ENCODE assay signal across 25 cellular contexts in genomic region chr2:68936889-68937288, GRCh38. TPM values are rescaled to one million over a fixed set of nuclear protein-coding genes. Genes with fewer than 3 reads are reported as not detected.
DNase-seq lines count a peak whose midpoint lies in the region; ATAC-seq, FAIRE-seq and TF ChIP-seq lines count a peak whose summit lies in the region.
"Had no signal": no experiment of that assay in that cellular context is flagged by ENCODE, and none has a peak within 500 bp of the region (broad histone marks: within the 10 kb centered on the region; RNA-seq: fewer than 3 reads in every experiment).

No MANE protein-coding gene starts in this region.

- no peak overlapping the region for H3K27ac Mint-ChIP-seq in natural killer cell treated with Interleukin-12 subunit alpha and Interleukin-12 subunit beta and Interleukin-15 and Interleukin-18, amount 100 ng/mL, for 72 hours
- no peak overlapping the region for H3K27ac Mint-ChIP-seq in stimulated activated naive CD8-positive, alpha-beta T cell treated with anti-CD3 and anti-CD28 coated beads, Interleukin-15, amount 100 ng/mL, for 72 hours
- H3K27ac Mint-ChIP-seq: activated CD4-positive, alpha-beta memory T cell treated with anti-CD3 and anti-CD28 coated beads for 36 hours; CD4-positive, CD25-positive, alpha-beta regulatory T cell; natural killer cell had no signal

- H3K27ac ChIP-seq in mammary epithelial cell (ENCODE audit: insufficient read depth, low read depth, low read length) (peak overlapping the region; percentile 59), left lung (no peak overlapping the region)
- no peak overlapping the region for H3K27ac ChIP-seq in effector memory CD4-positive, alpha-beta T cell (ENCODE audit: insufficient read depth, low read length, poor library complexity, severe bottlenecking)
- H3K27ac ChIP-seq: hepatocyte, parathyroid adenoma, WERI-Rb-1 had no signal

- H3K4me3 Mint-ChIP-seq in natural killer cell treated with Interleukin-12 subunit alpha and Interleukin-12 subunit beta and Interleukin-15 and Interleukin-18, amount 100 ng/mL, for 72 hours: no peak overlapping the region
- H3K4me3 Mint-ChIP-seq in stimulated activated naive CD8-positive, alpha-beta T cell treated with anti-CD3 and anti-CD28 coated beads, Interleukin-15, amount 100 ng/mL, for 72 hours: no peak overlapping the region
- H3K4me3 Mint-ChIP-seq: activated CD4-positive, alpha-beta memory T cell treated with anti-CD3 and anti-CD28 coated beads for 36 hours; CD4-positive, CD25-positive, alpha-beta regulatory T cell; natural killer cell had no signal

- WGBS in mammary epithelial cell (ENCODE audit: low coverage, missing lambda C conversion rate): 0% methylated on average over 1 of the region's 1 CpG

- H3K4me3 ChIP-seq in mammary epithelial cell (replicated peaks in 1 of 3; ENCODE audit: insufficient read depth in 1 of 3, low read depth in 2 of 3, low read length in 3 of 3) (no peak overlapping the region), left lung (no peak overlapping the region)
- no peak overlapping the region for H3K4me3 ChIP-seq in effector memory CD4-positive, alpha-beta T cell (ENCODE audit: insufficient read depth, low read depth, low read length, poor library complexity, severe bottlenecking)
- H3K4me3 ChIP-seq: hepatocyte, SJSA1 had no signal

- ATAC-seq in left lung: peak; percentile 61
- no peak for ATAC-seq in natural killer cell treated with Interleukin-12 subunit alpha and Interleukin-12 subunit beta and Interleukin-15 and Interleukin-18, amount 100 ng/mL, for 72 hours
- no peak for ATAC-seq in stimulated activated naive CD8-positive, alpha-beta T cell treated with anti-CD3 and anti-CD28 coated beads, Interleukin-15, amount 100 ng/mL, for 72 hours
- ATAC-seq: natural killer cell had no signal

- no peaks in the 10 kb centered on the region for H3K4me1 Mint-ChIP-seq in natural killer cell treated with Interleukin-12 subunit alpha and Interleukin-12 subunit beta and Interleukin-15 and Interleukin-18, amount 100 ng/mL, for 72 hours (ENCODE audit: low read depth in 2 of 2)
- H3K4me1 Mint-ChIP-seq in stimulated activated naive CD8-positive, alpha-beta T cell treated with anti-CD3 and anti-CD28 coated beads, Interleukin-15, amount 100 ng/mL, for 72 hours: no peaks in the 10 kb centered on the region
- H3K4me1 Mint-ChIP-seq: CD4-positive, CD25-positive, alpha-beta regulatory T cell; natural killer cell had no signal

- H3K9me3 ChIP-seq in mammary epithelial cell (replicated peaks; ENCODE audit: insufficient read depth, low read length): no peaks in the 10 kb centered on the region
- peaks cover 0 to 2% of the 10 kb centered on the region in 2 donors for H3K9me3 ChIP-seq in left lung
- H3K9me3 ChIP-seq in effector memory CD4-positive, alpha-beta T cell (ENCODE audit: control insufficient read depth, low read length): no peaks in the 10 kb centered on the region
- H3K9me3 ChIP-seq: SJSA1 had no signal

- TF ChIP-seq CTCF in mammary epithelial cell (conservative IDR thresholded peaks at IDR 0.05 in 1 of 2, IDR thresholded peaks at IDR 0.05 in 1 of 2; ENCODE audit: extremely low read depth in 1 of 2, insufficient read depth in 1 of 2, low read depth in 1 of 2, low read length in 2 of 2) (no peak), left lung (IDR thresholded peaks at IDR 0.05) (no peak)

- CTCF ChIA-PET in mammary epithelial cell (lab: Charles Lee; ENCODE audit: low non-redundant PET): interaction anchor here (0.5 to 0.6 kb wide), 2 partner anchors 58 to 193 kb away, joined by 3 to 4 read pairs; no protein-coding TSS in a partner anchor

- H3K36me3 ChIP-seq in mammary epithelial cell (ENCODE audit: insufficient read depth, low read length) (no peaks in the 10 kb centered on the region), left lung (no peaks in the 10 kb centered on the region)
- no peaks in the 10 kb centered on the region for H3K36me3 ChIP-seq in effector memory CD4-positive, alpha-beta T cell (ENCODE audit: control insufficient read depth, insufficient read depth, low read length)
- H3K36me3 ChIP-seq: SJSA1, WERI-Rb-1 had no signal

- H2AFZ ChIP-seq in mammary epithelial cell (ENCODE audit: low read depth, low read length): peak overlapping the region; percentile 70
- H2AFZ ChIP-seq: hepatocyte, parathyroid adenoma had no signal

- no peak overlapping the region for H3K9ac ChIP-seq in mammary epithelial cell (ENCODE audit: insufficient read depth, low read length)
- H3K9ac ChIP-seq: parathyroid adenoma had no signal

- FAIRE-seq in H54 (lab: Jason Lieb, UNC): peak; percentile 64

- H3K4me1 ChIP-seq in mammary epithelial cell (ENCODE audit: insufficient read depth, low read length) (peaks cover 39% of the 10 kb centered on the region), left lung (peaks cover 0 to 6% of the 10 kb centered on the region in 2 donors)
- H3K4me1 ChIP-seq in effector memory CD4-positive, alpha-beta T cell (ENCODE audit: control insufficient read depth, insufficient read depth, low read length, poor library complexity, severe bottlenecking): no peaks in the 10 kb centered on the region
- H3K4me1 ChIP-seq: parathyroid adenoma had no signal

- TSS peak; percentile 62 for BruUV-seq in mammary epithelial cell (replicated peaks; lab: Mats Ljungman, UMichigan)

- DNase-seq in A172 (ENCODE audit: low spot score): peak; percentile 49
- no peak for DNase-seq in H54 (ENCODE audit: insufficient read length, low spot score)
- peak; percentile 61 for DNase-seq in mammary epithelial cell
- DNase-seq in left lung: no peak
- DNase-seq in natural killer cell treated with Interleukin-12 subunit alpha and Interleukin-12 subunit beta and Interleukin-15 and Interleukin-18, amount 100 ng/mL, for 72 hours (ENCODE audit: low spot score): no peak
- DNase-seq in stimulated activated naive CD8-positive, alpha-beta T cell treated with anti-CD3 and anti-CD28 coated beads, Interleukin-15, amount 100 ng/mL, for 72 hours: no peak
- no peak for DNase-seq in COR-L47 (lab: John Stamatoyannopoulos, UW)
- DNase-seq in effector memory CD4-positive, alpha-beta T cell: no peak
- DNase-seq: activated CD4-positive, alpha-beta memory T cell treated with anti-CD3 and anti-CD28 coated beads for 36 hours; activated naive CD4-positive, alpha-beta T cell treated with Interleukin-2 at 50 U/mL for 16 hours; CD4-positive, CD25-positive, alpha-beta regulatory T cell; DMS53; islet precursor cell; mesendoderm; natural killer cell; NCI-H1417 treated with DMSO at 0.1 percent for 48 hours; NCI-H2171; NCI-H69; WERI-Rb-1 had no signal

- no peaks in the 10 kb centered on the region for H3K9me3 Mint-ChIP-seq in natural killer cell treated with Interleukin-12 subunit alpha and Interleukin-12 subunit beta and Interleukin-15 and Interleukin-18, amount 100 ng/mL, for 72 hours
- H3K9me3 Mint-ChIP-seq in stimulated activated naive CD8-positive, alpha-beta T cell treated with anti-CD3 and anti-CD28 coated beads, Interleukin-15, amount 100 ng/mL, for 72 hours: no peaks in the 10 kb centered on the region
- H3K9me3 Mint-ChIP-seq: natural killer cell had no signal

- TF ChIP-seq POLR2A in H54 (IDR thresholded peaks at IDR 0.05; ENCODE audit: low read depth, low read length): no peak

- H3K27me3 ChIP-seq in mammary epithelial cell (ENCODE audit: insufficient read depth, low read length) (no peaks in the 10 kb centered on the region), left lung (no peaks in the 10 kb centered on the region)
- no peaks in the 10 kb centered on the region for H3K27me3 ChIP-seq in effector memory CD4-positive, alpha-beta T cell (replicated peaks; ENCODE audit: control insufficient read depth, insufficient read depth, low read length, poor library complexity, severe bottlenecking)
- H3K27me3 ChIP-seq: hepatocyte, SJSA1 had no signal

- no peaks in the 10 kb centered on the region for H4K20me1 ChIP-seq in mammary epithelial cell (ENCODE audit: insufficient read depth, low read length)

- peak overlapping the region; percentile 75 for H3K4me2 ChIP-seq in mammary epithelial cell (ENCODE audit: insufficient read depth, low read depth, low read length)
- H3K4me2 ChIP-seq: hepatocyte had no signal

- H3K27me3 Mint-ChIP-seq in natural killer cell treated with Interleukin-12 subunit alpha and Interleukin-12 subunit beta and Interleukin-15 and Interleukin-18, amount 100 ng/mL, for 72 hours: peaks cover 25 to 51% of the 10 kb centered on the region in 2 donors
- H3K27me3 Mint-ChIP-seq in stimulated activated naive CD8-positive, alpha-beta T cell treated with anti-CD3 and anti-CD28 coated beads, Interleukin-15, amount 100 ng/mL, for 72 hours: peaks cover 22% of the 10 kb centered on the region

- in situ Hi-C loops in mammary epithelial cell (cut with MboI; ENCODE audit: low sequenced_read_pairs in 2 of 2): no loop called here

- dilution Hi-C loops in mammary epithelial cell (cut with HindIII; ENCODE audit: low sequenced_read_pairs): no loop called here

- intact Hi-C loops in mammary epithelial cell (cut with micrococcal nuclease): no loop called here
- intact Hi-C loops in left lung (cut with DNase I): no loop called here

- H3K36me3 Mint-ChIP-seq in natural killer cell treated with Interleukin-12 subunit alpha and Interleukin-12 subunit beta and Interleukin-15 and Interleukin-18, amount 100 ng/mL, for 72 hours: peaks cover 8% of the 10 kb centered on the region
- H3K36me3 Mint-ChIP-seq: activated CD4-positive, alpha-beta memory T cell treated with anti-CD3 and anti-CD28 coated beads for 36 hours; CD4-positive, CD25-positive, alpha-beta regulatory T cell; natural killer cell had no signal

- no peaks in the 10 kb centered on the region for H3K79me2 ChIP-seq in mammary epithelial cell (ENCODE audit: insufficient read depth, low read length)
- H3K79me2 ChIP-seq: hepatocyte, parathyroid adenoma had no signal

RNA-seq across cellular contexts. Expression of gene GKN2, which starts 15.8 kb away (rescaled TPM):
- 0.24 and 1.9 TPM in 2 replicates for total RNA-seq in A172 (2014; rRNA removed; shearing (Covaris generic))
- total RNA-seq in mammary epithelial cell: not detected
- not detected for polyA plus RNA-seq in mammary epithelial cell
- polyA minus RNA-seq in mammary epithelial cell: not detected
- 100 to 1,000 TPM; 130 to 181 TPM for total RNA-seq in left lung
- total RNA-seq in natural killer cell treated with Interleukin-12 subunit alpha and Interleukin-12 subunit beta and Interleukin-15 and Interleukin-18, amount 100 ng/mL, for 72 hours: not detected
- total RNA-seq: activated CD4-positive, alpha-beta memory T cell treated with anti-CD3 and anti-CD28 coated beads for 36 hours; CD4-positive, CD25-positive, alpha-beta regulatory T cell; cerebellum; hepatocyte; natural killer cell; SJSA1; T-helper 2 cell treated with Interferon-gamma antibody and Interleukin-4, amounts not matched to agents 100 ng/mL and 5 ng/mL, for 36 hours; urinary bladder had no signal
- polyA plus RNA-seq: CD4-positive, CD25-positive, alpha-beta regulatory T cell; hepatocyte; urinary bladder had no signal

RNA-seq across cellular contexts. Expression of gene GKN1, which starts 37.5 kb away (rescaled TPM):
- not detected in 2 replicates for total RNA-seq in A172 (2014; rRNA removed; shearing (Covaris generic))
- total RNA-seq in mammary epithelial cell (not detected), left lung (not detected)
- not detected for polyA plus RNA-seq in mammary epithelial cell
- not detected for polyA minus RNA-seq in mammary epithelial cell
- total RNA-seq in natural killer cell treated with Interleukin-12 subunit alpha and Interleukin-12 subunit beta and Interleukin-15 and Interleukin-18, amount 100 ng/mL, for 72 hours: not detected
- total RNA-seq: activated CD4-positive, alpha-beta memory T cell treated with anti-CD3 and anti-CD28 coated beads for 36 hours; CD4-positive, CD25-positive, alpha-beta regulatory T cell; cerebellum; natural killer cell; SJSA1; T-helper 2 cell treated with Interferon-gamma antibody and Interleukin-4, amounts not matched to agents 100 ng/mL and 5 ng/mL, for 36 hours; urinary bladder had no signal
- polyA plus RNA-seq: CD4-positive, CD25-positive, alpha-beta regulatory T cell had no signal

Comparison
In these comparisons a context has a peak if more than half of its experiments do, and no peak if none do; other contexts are left out.
1. DNase-seq: peak in A172 (single experiment) and mammary epithelial cell (single experiment); none in H54 (single experiment), left lung (0 of 2), natural killer cell treated with Interleukin-12 subunit alpha and Interleukin-12 subunit beta and Interleukin-15 and Interleukin-18, amount 100 ng/mL, for 72 hours (single experiment), stimulated activated naive CD8-positive, alpha-beta T cell treated with anti-CD3 and anti-CD28 coated beads, Interleukin-15, amount 100 ng/mL, for 72 hours (0 of 2), COR-L47 (single experiment) and effector memory CD4-positive, alpha-beta T cell (0 of 3).
2. RNA of gene GKN2, which starts 15.8 kb away (total RNA-seq): 130 to 181 TPM in left lung; 0.24 to 1.9 TPM in A172, not detected in mammary epithelial cell and not detected in natural killer cell treated with Interleukin-12 subunit alpha and Interleukin-12 subunit beta and Interleukin-15 and Interleukin-18, amount 100 ng/mL, for 72 hours; every median in the first group is over 10 times any median in the second.